In genomic region chr19:52942371-52943133, GRCh38 we compare ENCODE assay signal across 1 cellular context.
TF ChIP-seq lines count a peak whose summit lies in the region.

No MANE protein-coding gene starts in this region.

TF ChIP-seq in GM12878, 131 proteins besides CTCF, POLR2A, EP300 and RAD21:
- TF ChIP-seq SPI1 (IDR thresholded peaks at IDR 0.05; ENCODE audit: borderline replicate concordance, insufficient read depth, low read depth, low read length), result no peak
- peak; percentile 55; the same call in 1 of the 2 replicates for TF ChIP-seq PKNOX1 (IDR thresholded peaks at IDR 0.05)
- 0 out of 2 replicates have a peak, but pooled peaks have one; percentile 19 for TF ChIP-seq TCF3 (IDR thresholded peaks at IDR 0.05; ENCODE audit: borderline replicate concordance, insufficient read depth, low read depth, low read length)
- 0 out of 2 replicates have a peak, but pooled peaks have one; percentile 23 for TF ChIP-seq EED (IDR thresholded peaks at IDR 0.05; ENCODE audit: low read depth)
- TF ChIP-seq NKRF (conservative IDR thresholded peaks at IDR 0.05), result peak; percentile 69
- no peak for TF ChIP-seq RAD51 (IDR thresholded peaks at IDR 0.05)
- no peak for TF ChIP-seq ATF7 (IDR thresholded peaks at IDR 0.05; ENCODE audit: low read depth)
- peak; percentile 75; the same call in 1 of the 2 replicates for TF ChIP-seq PML (IDR thresholded peaks at IDR 0.05; ENCODE audit: low read length)
- peak; percentile 1; the same call in 1 of the 2 replicates for TF ChIP-seq HCFC1 (IDR thresholded peaks at IDR 0.05; ENCODE audit: low read length)
- no peak; a peak in 1 of 4 replicates for TF ChIP-seq IKZF2 (IDR thresholded peaks at IDR 0.05)
- TF ChIP-seq NBN (IDR thresholded peaks at IDR 0.05), result peak; percentile 36; the same call in 1 of the 2 replicates
- no peak for TF ChIP-seq USF1 (IDR thresholded peaks at IDR 0.05; ENCODE audit: borderline replicate concordance, extremely low read length, insufficient read depth, low read depth, low read length)
- TF ChIP-seq IKZF1 (conservative IDR thresholded peaks at IDR 0.05), result 0 out of 2 replicates have a peak, but pooled peaks have one; percentile 13
- TF ChIP-seq CBFB (IDR thresholded peaks at IDR 0.05; ENCODE audit: low read depth), result peak; percentile 67; the same call in 1 of the 2 replicates
- no peak for TF ChIP-seq TBL1XR1 (IDR thresholded peaks at IDR 0.05; ENCODE audit: low read depth, low read length)
- TF ChIP-seq GATAD2B (conservative IDR thresholded peaks at IDR 0.05; ENCODE audit: low read depth), result peak; percentile 54; the same call in 1 of the 2 replicates
- peak; percentile 87 for TF ChIP-seq POLR2AphosphoS5 (IDR thresholded peaks at IDR 0.05; ENCODE audit: low read length)
- peak; percentile 40; the same call in 1 of the 2 replicates for TF ChIP-seq RB1 (IDR thresholded peaks at IDR 0.05; ENCODE audit: borderline replicate concordance)
- TF ChIP-seq POU2F2 (IDR thresholded peaks at IDR 0.05; ENCODE audit: borderline replicate concordance, low read depth, low read length), result peak; percentile 47; the same call in 1 of the 3 replicates
- TF ChIP-seq MXI1 (IDR thresholded peaks at IDR 0.05; ENCODE audit: low read depth, low read length), result 0 out of 2 replicates have a peak, but pooled peaks have one; percentile 3
- peak; percentile 13 for TF ChIP-seq SP1 (IDR thresholded peaks at IDR 0.05; ENCODE audit: low read depth, low read length)
- TF ChIP-seq REST (IDR thresholded peaks at IDR 0.05; ENCODE audit: low read depth, low read length), result no peak
- peak; percentile 80 for TF ChIP-seq POLR2AphosphoS2 (IDR thresholded peaks at IDR 0.05; ENCODE audit: low read depth, low read length)
- TF ChIP-seq RELB (IDR thresholded peaks at IDR 0.05; ENCODE audit: low read depth), result peak; percentile 18; the same call in 1 of the 2 replicates
- TF ChIP-seq YY1 (IDR thresholded peaks at IDR 0.05; ENCODE audit: low read depth, low read length), result no peak
- peak; percentile 73 for TF ChIP-seq E4F1 (IDR thresholded peaks at IDR 0.05; ENCODE audit: borderline replicate concordance, partially characterized antibody)
- TF ChIP-seq CREB1 (IDR thresholded peaks at IDR 0.05; ENCODE audit: low read depth), result peak; percentile 61
- TF ChIP-seq MEF2B (IDR thresholded peaks at IDR 0.05; ENCODE audit: partially characterized antibody, poor library complexity, severe bottlenecking), result peak; percentile 90
- TF ChIP-seq MAX (IDR thresholded peaks at IDR 0.05; ENCODE audit: low read depth, low read length), result peak; percentile 51; the same call in 1 of the 2 replicates
- no peak for TF ChIP-seq EZH2 (IDR thresholded peaks at IDR 0.05; ENCODE audit: borderline replicate concordance, control insufficient read depth, low read depth, low read length)
- TF ChIP-seq YBX1 (IDR thresholded peaks at IDR 0.05), result no peak
- TF ChIP-seq BHLHE40 (IDR thresholded peaks at IDR 0.05; ENCODE audit: borderline replicate concordance in 1 of 2, low read depth in 2 of 2, low read length in 1 of 2), result peak in 1 of 2 experiments; percentile 32; a peak in 1 of 4 replicates
- peak in 1 of 2 experiments; percentile 70; a peak in 2 of 3 replicates for TF ChIP-seq EGR1 (IDR thresholded peaks at IDR 0.05; ENCODE audit: borderline replicate concordance in 1 of 2, low read depth in 2 of 2, low read length in 2 of 2)
- TF ChIP-seq TAF1 (IDR thresholded peaks at IDR 0.05; ENCODE audit: borderline replicate concordance, low read depth, low read length), result peak; percentile 55; the same call in 1 of the 2 replicates
- no peak for TF ChIP-seq SREBF2 (IDR thresholded peaks at IDR 0.05; ENCODE audit: low read length)
- TF ChIP-seq MTA3 (IDR thresholded peaks at IDR 0.05; ENCODE audit: borderline replicate concordance, low read length), result no peak
- no peak for TF ChIP-seq FOXM1 (IDR thresholded peaks at IDR 0.05; ENCODE audit: low read depth, low read length)
